10 cellular contexts compared by ENCODE assay signal in the genomic region with DNA sequence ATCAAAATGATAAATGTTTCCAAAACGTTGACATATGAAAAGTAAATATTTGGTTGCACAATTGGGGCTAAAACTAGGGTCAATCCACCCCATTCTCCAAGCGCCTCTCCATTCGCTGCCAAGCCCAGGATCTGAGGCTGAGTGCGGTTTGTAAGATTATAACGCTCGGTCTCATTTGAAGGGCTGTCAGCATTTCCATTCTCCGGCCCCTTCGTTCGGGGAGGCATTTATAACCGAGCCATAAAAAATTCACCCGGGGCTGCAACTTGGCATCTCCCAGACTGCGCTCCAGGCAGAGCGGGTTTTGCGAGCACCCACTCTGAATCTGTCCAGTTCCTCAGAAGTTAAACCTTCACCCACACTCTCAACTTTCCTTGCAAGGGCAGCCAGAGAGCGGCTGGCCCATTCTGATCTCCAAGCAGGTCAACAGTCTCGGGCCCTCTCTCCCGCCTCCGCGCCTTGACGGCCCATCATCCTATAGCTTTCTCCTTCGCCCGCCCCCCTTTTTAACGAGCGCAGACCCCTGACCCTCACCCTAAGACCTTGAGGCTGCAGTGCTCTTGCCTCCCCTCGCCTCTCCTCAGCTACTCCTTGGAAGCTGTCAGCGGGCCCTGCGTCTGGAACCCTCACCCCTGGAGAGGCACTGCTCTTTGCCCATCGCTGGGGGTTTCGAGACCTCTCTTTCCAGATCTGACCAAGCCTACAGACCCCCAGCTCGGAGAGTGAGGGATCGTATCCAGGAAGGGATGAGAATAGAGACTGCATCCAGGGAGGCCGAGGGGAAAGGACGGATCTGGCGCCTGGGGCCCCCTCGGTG.
A peak's percentile ranks its signal among the peaks of the same experiment; 100 is the strongest.
DNase-seq lines count a peak whose midpoint lies in the region; ATAC-seq and TF ChIP-seq lines count a peak whose summit lies in the region.
"Had no signal": no experiment of that assay in that cellular context is flagged by ENCODE, and none has a peak within 500 bp of the region (broad histone marks: within the 10 kb centered on the region; RNA-seq: fewer than 3 reads in every experiment).

No MANE protein-coding gene starts in this region.

- H3K27ac ChIP-seq in HEK293 (ENCODE audit: extremely low read depth, low read depth, low read length) (peak overlapping the region; percentile 48; the same call in 1 of the 2 replicates), coronary artery (peak overlapping the region; percentile 73 to 94), subcutaneous abdominal adipose tissue (ENCODE audit: low read depth, low read length) (peak overlapping the region; percentile 77)

- H3K9me3 ChIP-seq in HEK293 (ENCODE audit: control insufficient read depth, insufficient read depth, low read depth, low read length): no peaks in the 10 kb centered on the region
- no peaks in the 10 kb centered on the region for H3K9me3 ChIP-seq in subcutaneous abdominal adipose tissue (ENCODE audit: control insufficient read depth in 5 of 5, low read length in 5 of 5)

- H3K27me3 ChIP-seq in subcutaneous abdominal adipose tissue (ENCODE audit: control insufficient read depth in 5 of 5, insufficient read depth in 4 of 5, low read length in 5 of 5): peaks cover 0 to 5% (median 0%) of the 10 kb centered on the region in 5 donors

- H3K9ac ChIP-seq in subcutaneous abdominal adipose tissue (ENCODE audit: low read length in 5 of 5): peak overlapping the region in 4 of 5 donors; percentile 26 to 60 (median 40)

- TF ChIP-seq CTCF in HEK293 (tag by site-specific recombination; IDR thresholded peaks at IDR 0.05) (no peak), coronary artery (IDR thresholded peaks at IDR 0.05) (no peak)

- no peak overlapping the region for H3K4me3 ChIP-seq in HEK293 (ENCODE audit: low read depth, low read length)
- H3K4me3 ChIP-seq in coronary artery: peak overlapping the region; percentile 84
- peak overlapping the region; percentile 63 to 78 (median 70) for H3K4me3 ChIP-seq in subcutaneous abdominal adipose tissue (ENCODE audit: low read depth in 1 of 5, low read length in 5 of 5)

- POLR2A ChIA-PET in HEK293 (lab: Yijun Ruan, JAX): no interaction called here

- ATAC-seq in HG03354 (IDR thresholded peaks at IDR 0.05; ENCODE audit: poor library complexity, severe bottlenecking, unreplicated experiment): no peak

- CTCF ChIA-PET in HEK293 (lab: Yijun Ruan, JAX): interaction anchor here (0.6 to 2.9 kb wide), 9 partner anchors 8 to 439 kb away, joined by 3 to 22 read pairs (median 3); no protein-coding TSS in a partner anchor

- peaks cover 15% of the 10 kb centered on the region for H3K4me1 ChIP-seq in HEK293 (ENCODE audit: control insufficient read depth, insufficient read depth, low read length)
- peaks cover 5 to 50% (median 35%) of the 10 kb centered on the region in 5 donors for H3K4me1 ChIP-seq in subcutaneous abdominal adipose tissue (ENCODE audit: control insufficient read depth in 5 of 5, insufficient read depth in 5 of 5, low read length in 5 of 5)

- DNase-seq in coronary artery (ENCODE audit: low spot score): peak; percentile 82
- DNase-seq in left kidney (ENCODE audit: low read depth, low spot score): peak; percentile 64
- DNase-seq in SW 1271 (lab: John Stamatoyannopoulos, UW): no peak
- DNase-seq in NCI-H510A treated with DMSO at 0.1 percent for 48 hours (lab: John Stamatoyannopoulos, UW): no peak
- no peak for DNase-seq in NCI-H774 (lab: John Stamatoyannopoulos, UW)
- DNase-seq: left colon, NCI-H2107 had no signal

- H3K36me3 ChIP-seq in HEK293 (ENCODE audit: control insufficient read depth in 2 of 2, insufficient read depth in 1 of 2, low read length in 2 of 2) (no peaks in the 10 kb centered on the region), subcutaneous abdominal adipose tissue (ENCODE audit: control insufficient read depth in 5 of 5, insufficient read depth in 5 of 5, low read length in 5 of 5) (no peaks in the 10 kb centered on the region)

TF ChIP-seq in HEK293, 187 proteins besides CTCF, POLR2A, EP300 and RAD21:
- TF ChIP-seq ZBTB20 (tag by site-specific recombination; IDR thresholded peaks at IDR 0.05) (no peak), ZNF785 (tag by site-specific recombination; IDR thresholded peaks at IDR 0.05) (no peak), ZNF394 (tag by site-specific recombination; IDR thresholded peaks at IDR 0.05; ENCODE audit: borderline replicate concordance) (peak; percentile 57; the same call in 1 of the 2 replicates), ZBTB17 (tag by site-specific recombination; IDR thresholded peaks at IDR 0.05) (peak; percentile 30; the same call in 1 of the 2 replicates), GLIS2 (tag by site-specific recombination; IDR thresholded peaks at IDR 0.05) (peak; percentile 59; the same call in 1 of the 2 replicates), TCF7L2 (IDR thresholded peaks at IDR 0.05; ENCODE audit: borderline replicate concordance, low read depth, low read length) (no peak)
- TF ChIP-seq, protein P1, sequence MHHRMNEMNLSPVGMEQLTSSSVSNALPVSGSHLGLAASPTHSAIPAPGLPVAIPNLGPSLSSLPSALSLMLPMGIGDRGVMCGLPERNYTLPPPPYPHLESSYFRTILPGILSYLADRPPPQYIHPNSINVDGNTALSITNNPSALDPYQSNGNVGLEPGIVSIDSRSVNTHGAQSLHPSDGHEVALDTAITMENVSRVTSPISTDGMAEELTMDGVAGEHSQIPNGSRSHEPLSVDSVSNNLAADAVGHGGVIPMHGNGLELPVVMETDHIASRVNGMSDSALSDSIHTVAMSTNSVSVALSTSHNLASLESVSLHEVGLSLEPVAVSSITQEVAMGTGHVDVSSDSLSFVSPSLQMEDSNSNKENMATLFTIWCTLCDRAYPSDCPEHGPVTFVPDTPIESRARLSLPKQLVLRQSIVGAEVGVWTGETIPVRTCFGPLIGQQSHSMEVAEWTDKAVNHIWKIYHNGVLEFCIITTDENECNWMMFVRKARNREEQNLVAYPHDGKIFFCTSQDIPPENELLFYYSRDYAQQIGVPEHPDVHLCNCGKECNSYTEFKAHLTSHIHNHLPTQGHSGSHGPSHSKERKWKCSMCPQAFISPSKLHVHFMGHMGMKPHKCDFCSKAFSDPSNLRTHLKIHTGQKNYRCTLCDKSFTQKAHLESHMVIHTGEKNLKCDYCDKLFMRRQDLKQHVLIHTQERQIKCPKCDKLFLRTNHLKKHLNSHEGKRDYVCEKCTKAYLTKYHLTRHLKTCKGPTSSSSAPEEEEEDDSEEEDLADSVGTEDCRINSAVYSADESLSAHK (tag by site-specific recombination; IDR thresholded peaks at IDR 0.05): peak; percentile 69; the same call in 1 of the 2 replicates

Comparison
In these comparisons a context has a peak if more than half of its experiments do, and no peak if none do; other contexts are left out.
1. DNase-seq: peak in coronary artery (single experiment) and left kidney (single experiment); none in SW 1271 (0 of 2), NCI-H510A treated with DMSO at 0.1 percent for 48 hours (single experiment) and NCI-H774 (single experiment).
2. Peak in every context shown above with its lines, with median percentiles within 50 percentile points of each other: H3K27ac ChIP-seq.